Comparison of ENCODE assay signal across 8 cellular contexts in the genomic region with DNA sequence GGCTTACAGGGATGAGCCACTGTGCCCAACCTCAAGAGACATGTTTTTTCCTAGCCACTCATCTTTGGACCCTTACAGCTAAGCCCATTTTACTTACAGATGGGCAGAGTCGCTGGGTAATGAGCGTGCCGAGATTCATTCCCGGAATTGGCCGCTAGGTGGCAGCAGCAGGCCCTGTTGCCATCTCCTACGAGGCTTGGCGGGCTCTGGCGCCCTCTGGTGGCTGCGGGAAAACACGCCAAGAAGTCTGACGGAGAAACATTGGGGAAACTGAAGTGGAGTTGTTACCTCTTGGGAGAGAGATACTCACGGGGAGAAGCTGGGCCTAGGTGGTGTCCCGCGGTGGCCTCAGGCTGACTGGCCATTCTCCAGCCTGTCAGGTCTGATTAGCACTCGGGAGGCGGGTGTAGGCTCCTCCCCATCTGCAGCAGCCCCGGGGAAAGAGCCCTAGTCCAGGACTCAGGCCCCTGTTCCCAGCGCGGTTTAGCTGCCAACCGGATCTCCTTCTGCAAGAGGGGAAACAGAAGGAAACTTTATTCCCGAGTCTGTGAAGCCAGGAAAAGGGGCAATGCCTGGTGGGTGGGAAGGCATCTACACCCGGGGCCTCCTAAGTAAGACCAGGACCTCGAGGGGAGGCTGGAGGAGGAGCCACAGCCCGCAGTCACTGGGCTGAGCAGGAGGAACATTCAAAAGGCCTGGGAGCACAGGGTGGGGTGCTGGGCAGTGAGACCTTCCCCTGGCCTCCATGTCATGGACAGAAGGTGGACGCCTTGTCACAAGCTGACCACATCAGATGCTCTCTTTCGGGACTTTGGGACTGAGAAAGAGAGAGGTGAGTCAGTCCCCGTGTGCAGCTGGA. TPM values are rescaled to one million over a fixed set of nuclear protein-coding genes. Genes with fewer than 3 reads are reported as not detected.
DNase-seq lines count a peak whose midpoint lies in the region; ATAC-seq, FAIRE-seq and TF ChIP-seq lines count a peak whose summit lies in the region.

No MANE protein-coding gene starts in this region.

- H3K4me3 ChIP-seq in cardiac fibroblast (replicated peaks in 1 of 2; ENCODE audit: low read depth in 2 of 2, low read length in 2 of 2), result no peak overlapping the region

- peak; percentile 100 for TF ChIP-seq CTCF in cardiac fibroblast (IDR thresholded peaks at IDR 0.05; ENCODE audit: low read depth, low read length)

- ATAC-seq in HG03135 (IDR thresholded peaks at IDR 0.05; ENCODE audit: unreplicated experiment) (peak; percentile 61), GM19455 (IDR thresholded peaks at IDR 0.05; ENCODE audit: unreplicated experiment) (no peak)

- DNase-seq in Daoy (ENCODE audit: low read depth) (peak; percentile 94), NCI-H446 treated with DMSO at 0.1 percent for 48 hours (lab: John Stamatoyannopoulos, UW) (peak; percentile 15), cardiac fibroblast (ENCODE audit: low read depth in 2 of 2) (peak; percentile 91 to 92)
- peak; percentile 96 for DNase-seq in activated CD4-positive, CD25-positive, alpha-beta regulatory T cell treated with anti-CD3 and anti-CD28 coated beads, Interleukin-2, amount 50 U/mL, for 16 hours (ENCODE audit: low read depth, low spot score)
- peak; percentile 98 for DNase-seq in stimulated activated CD4-positive, alpha-beta T cell treated with anti-CD3 and anti-CD28 coated beads, Interleukin-15, amount 100 ng/mL, for 24 hours

- FAIRE-seq in islet of Langerhans (lab: Jason Lieb, UNC), result peak; percentile 49

RNA-seq across cellular contexts. Expression of a gene that starts 9.7 kb away (rescaled TPM):
- 109 and 136 TPM in 2 replicates for total RNA-seq in Daoy (2014; rRNA removed; shearing (Covaris generic))

RNA-seq across cellular contexts. Expression of a gene that starts 31.4 kb away (rescaled TPM):
- total RNA-seq in Daoy (2014; rRNA removed; shearing (Covaris generic)), result not detected in 2 replicates

RNA-seq across cellular contexts. Expression of a gene that starts 42.2 kb away (rescaled TPM):
- total RNA-seq in Daoy (2014; rRNA removed; shearing (Covaris generic)), result 121 and 122 TPM in 2 replicates

RNA-seq across cellular contexts. Expression of a gene that starts 49.8 kb away (rescaled TPM):
- 23.5 and 30.5 TPM in 2 replicates for total RNA-seq in Daoy (2014; rRNA removed; shearing (Covaris generic))

RNA-seq across cellular contexts. Expression of a gene that starts 50.7 kb away (rescaled TPM):
- total RNA-seq in Daoy (2014; rRNA removed; shearing (Covaris generic)), result 19.4 and 25.5 TPM in 2 replicates

Comparison
In these comparisons a context has a peak if more than half of its experiments do, and no peak if none do; other contexts are left out.
1. DNase-seq: peak in every context shown above with its lines; median percentile 98 in stimulated activated CD4-positive, alpha-beta T cell treated with anti-CD3 and anti-CD28 coated beads, Interleukin-15, amount 100 ng/mL, for 24 hours; 96 in activated CD4-positive, CD25-positive, alpha-beta regulatory T cell treated with anti-CD3 and anti-CD28 coated beads, Interleukin-2, amount 50 U/mL, for 16 hours; 94 in Daoy; 92 in cardiac fibroblast; 15 in NCI-H446 treated with DMSO at 0.1 percent for 48 hours.